In genomic region chr10:110827410-110827809, GRCh38 we compare ENCODE assay signal across 15 cellular contexts. TPM values are rescaled to one million over a fixed set of nuclear protein-coding genes. Genes with fewer than 3 reads are reported as not detected.
DNase-seq lines count a peak whose midpoint lies in the region; ATAC-seq, FAIRE-seq and TF ChIP-seq lines count a peak whose summit lies in the region.
"Had no signal": no experiment of that assay in that cellular context is flagged by ENCODE, and none has a peak within 500 bp of the region (broad histone marks: within the 10 kb centered on the region; RNA-seq: fewer than 3 reads in every experiment).

No MANE protein-coding gene starts in this region.

- CTCF ChIA-PET in HepG2 (lab: Yijun Ruan, JAX; ENCODE audit: low intra/inter-chr PET ratio, low total read pairs), result no interaction called here

- TF ChIP-seq EP300 in HepG2 (IDR thresholded peaks at IDR 0.05; ENCODE audit: low read depth in 2 of 2, low read length in 2 of 2) (no peak), HepG2 (CRISPR knock-in tag; IDR thresholded peaks at IDR 0.05; ENCODE audit: borderline replicate concordance) (no peak), esophagus muscularis mucosa (IDR thresholded peaks at IDR 0.05) (no peak)

- no peak overlapping the region for H2AFZ ChIP-seq in HepG2 (ENCODE audit: low read length)

- no peak for FAIRE-seq in HepG2 (lab: Jason Lieb, UNC)
- FAIRE-seq: TTC549 had no signal

- H3K27ac ChIP-seq in HepG2 (ENCODE audit: extremely low read length, insufficient read depth, low read length) (no peak overlapping the region), right lobe of liver (no peak overlapping the region), esophagus muscularis mucosa (replicated peaks in 1 of 4) (peak overlapping the region; percentile 75 to 84 (median 80)), psoas muscle (peak overlapping the region; percentile 64)

- intact Hi-C loops in HepG2 (cut with micrococcal nuclease; ENCODE audit: unreplicated experiment), result no loop called here
- intact Hi-C loops in right lobe of liver (cut with DNase I), result no loop called here
- intact Hi-C loops in esophagus muscularis mucosa (cut with DNase I), result loop anchor here (5.0 kb wide), 1 partner anchor 45 kb away; the partner anchor contains the start of gene PDCD4
- intact Hi-C loops in psoas muscle (cut with DNase I), result loop anchor here in 1 of 2 donors (5.0 kb wide), 1 partner anchor 45 kb away; the partner anchor contains the start of gene PDCD4

- TF ChIP-seq CTCF in HepG2 (CRISPR knock-in tag; IDR thresholded peaks at IDR 0.05), result no peak
- no peak for TF ChIP-seq CTCF in right lobe of liver (IDR thresholded peaks at IDR 0.05)
- TF ChIP-seq CTCF in esophagus muscularis mucosa (IDR thresholded peaks at IDR 0.05), result no peak
- TF ChIP-seq CTCF in psoas muscle (IDR thresholded peaks at IDR 0.05), result no peak

- no peaks in the 10 kb centered on the region for H3K9me3 ChIP-seq in HepG2 (ENCODE audit: low read length)
- no peaks in the 10 kb centered on the region for H3K9me3 ChIP-seq in right lobe of liver
- no peaks in the 10 kb centered on the region for H3K9me3 ChIP-seq in esophagus muscularis mucosa
- no peaks in the 10 kb centered on the region for H3K9me3 ChIP-seq in psoas muscle

- H3K4me2 ChIP-seq in HepG2 (ENCODE audit: low read depth, low read length), result peak overlapping the region; percentile 68

- POLR2A ChIA-PET in HepG2 (lab: Yijun Ruan, JAX), result no interaction called here

- TF ChIP-seq POLR2A in HepG2 (IDR thresholded peaks at IDR 0.05; ENCODE audit: insufficient read depth in 1 of 2, low read depth in 2 of 2, low read length in 2 of 2) (no peak), right lobe of liver (IDR thresholded peaks at IDR 0.05) (no peak), esophagus muscularis mucosa (IDR thresholded peaks at IDR 0.05; ENCODE audit: low read depth) (no peak)

- 4% methylated on average over 4 of the region's 4 CpGs for WGBS in HepG2 (ENCODE audit: low lambda C conversion rate)
- WGBS in right lobe of liver (ENCODE audit: insufficient coverage, low coverage, low lambda C conversion rate, missing lambda C conversion rate), result 71% methylated on average over 4 of the region's 4 CpGs
- WGBS in esophagus muscularis mucosa, result 39% methylated on average over 4 of the region's 4 CpGs
- 26 to 43% (median 27%) methylated on average over 4 of the region's 4 CpGs for WGBS in psoas muscle, 3 donors

- H3K36me3 ChIP-seq in HepG2 (replicated peaks in 1 of 2; ENCODE audit: control insufficient read depth in 1 of 2, insufficient read depth in 2 of 2, low read length in 2 of 2) (no peaks in the 10 kb centered on the region), right lobe of liver (no peaks in the 10 kb centered on the region), esophagus muscularis mucosa (peaks cover 0 to 29% (median 0%) of the 10 kb centered on the region in 4 donors), psoas muscle (ENCODE audit: insufficient read depth in 1 of 2, low read depth in 1 of 2) (peaks cover 0 to 59% of the 10 kb centered on the region in 2 donors)

- no peaks in the 10 kb centered on the region for H3K79me2 ChIP-seq in HepG2 (ENCODE audit: insufficient read depth, low read length)

- H4K20me1 ChIP-seq in HepG2 (ENCODE audit: insufficient read depth, low read length), result no peaks in the 10 kb centered on the region

- H3K4me1 ChIP-seq in HepG2 (ENCODE audit: insufficient read depth, low read length) (peaks cover 73% of the 10 kb centered on the region), right lobe of liver (no peaks in the 10 kb centered on the region), esophagus muscularis mucosa (peaks cover 28 to 56% (median 51%) of the 10 kb centered on the region in 4 donors), psoas muscle (peaks cover 41% of the 10 kb centered on the region)

- H3K9ac ChIP-seq in HepG2 (ENCODE audit: insufficient read depth, low read depth, low read length), result no peak overlapping the region

- in situ Hi-C loops in HepG2 (cut with HindIII; ENCODE audit: extremely low pct_ligation_motif_present, low pct_unique_long_range_greater_than_20kb), result no loop called here

- no peak for TF ChIP-seq RAD21 in HepG2 (CRISPR knock-in tag; IDR thresholded peaks at IDR 0.05)

- peak; percentile 66 for ATAC-seq in HepG2
- no peak for ATAC-seq in right lobe of liver
- ATAC-seq in psoas muscle, result peak; percentile 88 to 91 (median 90)
- ATAC-seq in SK-N-SH treated with all-trans-retinoic acid at 6 μM for 48 hours, result no peak; the same call in 2 of the 3 replicates
- ATAC-seq in GM21737 (IDR thresholded peaks at IDR 0.05; ENCODE audit: unreplicated experiment), result no peak
- ATAC-seq: stimulated activated memory B cell treated with anti-CD40 and anti-IgM and Interleukin-4, amounts not matched to agents 10 μg/mL and 1 μg/mL and 100 μg/mL, for 72 hours had no signal

- H3K27me3 ChIP-seq in HepG2 (ENCODE audit: control insufficient read depth in 1 of 2, insufficient read depth in 2 of 2, low read length in 2 of 2) (no peaks in the 10 kb centered on the region; a peak in 2 of 5 replicates), right lobe of liver (no peaks in the 10 kb centered on the region), esophagus muscularis mucosa (no peaks in the 10 kb centered on the region), psoas muscle (ENCODE audit: insufficient read depth in 3 of 3, low read length in 2 of 3) (no peaks in the 10 kb centered on the region)

- peak overlapping the region in 1 of 3 experiments; percentile 50; a peak in 1 of 6 replicates for H3K4me3 ChIP-seq in HepG2 (replicated peaks in 1 of 3; ENCODE audit: insufficient read depth in 1 of 3, low read depth in 2 of 3, low read length in 3 of 3)
- H3K4me3 ChIP-seq in right lobe of liver, result no peak overlapping the region
- no peak overlapping the region for H3K4me3 ChIP-seq in esophagus muscularis mucosa
- H3K4me3 ChIP-seq in psoas muscle, result no peak overlapping the region

- BruUV-seq in HepG2 (replicated peaks; lab: Mats Ljungman, UMichigan), result no TSS peak

- DNase-seq in HepG2 (ENCODE audit: low spot score), result peak; percentile 24
- no peak for DNase-seq in right lobe of liver
- no peak for DNase-seq in esophagus muscularis mucosa (ENCODE audit: extremely low spot score)
- DNase-seq in psoas muscle, result no peak
- DNase-seq in stimulated activated CD4-positive, alpha-beta T cell treated with anti-CD3 and anti-CD28 coated beads, Interleukin-2, amount 100 ng/mL, for 48 hours, result no peak
- no peak for DNase-seq in HK-2 (ENCODE audit: unreplicated experiment)
- DNase-seq: Calu3; effector CD4-positive, alpha-beta T cell; H7; kidney glomerular epithelial cell; NCI-H1092 treated with DMSO at 0.1 percent for 48 hours had no signal

TF ChIP-seq in HepG2, 621 proteins besides CTCF, POLR2A, EP300 and RAD21 (continues in another document):
- TF ChIP-seq ZFP36L2 (CRISPR knock-in tag; IDR thresholded peaks at IDR 0.05) (no peak), ZNF333 (CRISPR knock-in tag; IDR thresholded peaks at IDR 0.05; ENCODE audit: borderline replicate concordance) (no peak), REXO4 (CRISPR knock-in tag; IDR thresholded peaks at IDR 0.05; ENCODE audit: borderline replicate concordance) (no peak), FOSL1 (CRISPR knock-in tag; IDR thresholded peaks at IDR 0.05; ENCODE audit: borderline replicate concordance) (no peak), ZBTB42 (CRISPR knock-in tag; IDR thresholded peaks at IDR 0.05) (no peak), AHR (CRISPR knock-in tag; IDR thresholded peaks at IDR 0.05) (no peak)

TF ChIP-seq in SK-N-SH treated with all-trans-retinoic acid at 6 μM for 48 hours, 23 proteins besides CTCF, POLR2A, EP300 and RAD21:
- no peak for TF ChIP-seq ARNTL (CRISPR knock-in tag; IDR thresholded peaks at IDR 0.05; ENCODE audit: borderline replicate concordance, low read depth)
- TF ChIP-seq ZC3H10 (CRISPR knock-in tag; IDR thresholded peaks at IDR 0.05), result no peak
- no peak for TF ChIP-seq BACH2 (CRISPR knock-in tag; IDR thresholded peaks at IDR 0.05; ENCODE audit: borderline replicate concordance)
- no peak for TF ChIP-seq OSR1 (CRISPR knock-in tag; IDR thresholded peaks at IDR 0.05)
- no peak for TF ChIP-seq ZNF565 (CRISPR knock-in tag; conservative IDR thresholded peaks at IDR 0.05; ENCODE audit: low read depth)
- TF ChIP-seq GLIS3 (CRISPR knock-in tag; IDR thresholded peaks at IDR 0.05), result no peak
- no peak for TF ChIP-seq RARB (CRISPR knock-in tag; IDR thresholded peaks at IDR 0.05)
- TF ChIP-seq ZNF70 (CRISPR knock-in tag; IDR thresholded peaks at IDR 0.05), result no peak
- no peak for TF ChIP-seq ESRRG (CRISPR knock-in tag; IDR thresholded peaks at IDR 0.05)
- no peak for TF ChIP-seq ZFP3 (CRISPR knock-in tag; IDR thresholded peaks at IDR 0.05)
- TF ChIP-seq PPARA (CRISPR knock-in tag; IDR thresholded peaks at IDR 0.05; ENCODE audit: borderline replicate concordance), result no peak
- no peak for TF ChIP-seq TOX (CRISPR knock-in tag; IDR thresholded peaks at IDR 0.05; ENCODE audit: borderline replicate concordance)

RNA-seq across cellular contexts. Expression of gene PDCD4, which starts 44.3 kb away (rescaled TPM):
- total RNA-seq in HepG2 (2016; rRNA removed; fragmentation: Illumina TruSeq; extraction: Trizol) (56.2 and 92.8 TPM in 2 replicates), right lobe of liver (100 to 1,000 TPM in 1 of 6 experiments, 10 to 100 TPM in 5; 10.8 to 105 (median 32.5) TPM), esophagus muscularis mucosa (10 to 100 TPM; 65.6 to 97.7 (median 78.3) TPM), psoas muscle (10 to 100 TPM; 11.3 to 19.7 (median 15.8) TPM)
- 16.2 and 22.3 TPM in 2 replicates for total RNA-seq in HepG2 (2016; cell fraction: cytosol; rRNA removed; fragmentation: Illumina TruSeq; extraction: Trizol; ENCODE audit: low read depth)
- total RNA-seq in HepG2 (2016; cell fraction: insoluble cytoplasmic fraction; rRNA removed; fragmentation: Illumina TruSeq; extraction: Trizol), result 63.2 and 84.9 TPM in 2 replicates
- 12.3 and 13.7 TPM in 2 replicates for total RNA-seq in HepG2 (2016; cell fraction: membrane; rRNA removed; fragmentation: Illumina TruSeq; extraction: Trizol)
- total RNA-seq in HepG2 (2016; cell fraction: nucleus; rRNA removed; fragmentation: Illumina TruSeq; extraction: Trizol), result 30.6 and 42.1 TPM in 2 replicates
- polyA plus RNA-seq in HepG2 (2011; rRNA removed) (22.4 and 22.8 TPM in 2 replicates), psoas muscle (10 to 100 TPM in 1 of 3 donors, 1 to 10 TPM in 2; 7.6 to 10.2 (median 8.9) TPM)
- 7.6 and 12.9 TPM in 2 replicates for polyA plus RNA-seq in HepG2 (2011; cell fraction: cytosol; rRNA removed)
- polyA plus RNA-seq in HepG2 (2011; cell fraction: nucleus; rRNA removed), result 8.4 and 13.8 TPM in 2 replicates
- polyA plus RNA-seq in HepG2 (2012), result 50.1 and 77.6 TPM in 2 replicates
- 2.7 and 4.0 TPM in 2 replicates for polyA plus RNA-seq in HepG2 (2016; cell fraction: cytosol; fragmentation: Illumina TruSeq; extraction: Trizol; ENCODE audit: low read depth)
- 112 and 113 TPM in 2 replicates for polyA plus RNA-seq in HepG2 (2016; cell fraction: insoluble cytoplasmic fraction; fragmentation: Illumina TruSeq; extraction: Trizol; ENCODE audit: low read depth)
- 9.3 and 9.7 TPM in 2 replicates for polyA plus RNA-seq in HepG2 (2016; cell fraction: membrane; fragmentation: Illumina TruSeq; extraction: Trizol; ENCODE audit: low read depth)
- polyA plus RNA-seq in HepG2 (2016; cell fraction: nucleus; fragmentation: Illumina TruSeq; extraction: Trizol; ENCODE audit: insufficient read depth, low read depth), result 58.0 and 60.5 TPM in 2 replicates
- 3.8 and 12.7 TPM in 2 replicates for polyA minus RNA-seq in HepG2 (2011; rRNA and poly(A)+ RNA removed; ENCODE audit: low replicate concordance)
- 19.9 and 36.2 TPM in 2 replicates for polyA minus RNA-seq in HepG2 (2011; cell fraction: cytosol; rRNA and poly(A)+ RNA removed)
- 50.6 and 51.0 TPM in 2 replicates for polyA minus RNA-seq in HepG2 (2011; cell fraction: nucleus; rRNA and poly(A)+ RNA removed)

Comparison
In these comparisons a context has a peak if more than half of its experiments do, and no peak if none do; other contexts are left out.
1. ATAC-seq: peak in HepG2 (single experiment) and psoas muscle (4 of 4); none in right lobe of liver (0 of 4), SK-N-SH treated with all-trans-retinoic acid at 6 μM for 48 hours (single experiment) and GM21737 (single experiment).
2. H3K27ac ChIP-seq: peak in esophagus muscularis mucosa (4 of 4) and psoas muscle (single experiment); none in HepG2 (single experiment) and right lobe of liver (0 of 3).